Comparison of ENCODE assay signal across 17 cellular contexts in genomic region chr13:98706446-98707110, GRCh38. TPM values are rescaled to one million over a fixed set of nuclear protein-coding genes. Genes with fewer than 3 reads are reported as not detected.
DNase-seq lines count a peak whose midpoint lies in the region; ATAC-seq and TF ChIP-seq lines count a peak whose summit lies in the region.
"Had no signal": no experiment of that assay in that cellular context is flagged by ENCODE, and none has a peak within 500 bp of the region (broad histone marks: within the 10 kb centered on the region; RNA-seq: fewer than 3 reads in every experiment).

No MANE protein-coding gene starts in this region.

- H3K27ac Mint-ChIP-seq in activated B cell treated with CpG ODN at 0.5 μM for 24 hours, result no peak overlapping the region
- H3K27ac Mint-ChIP-seq: T-helper 1 cell treated with Interleukin-12 subunit alpha and Interleukin-12 subunit beta and Interleukin-4 antibody, amounts not matched to agents 30 μg/mL and 1 μg/mL, for 36 hours had no signal

- no peak overlapping the region for H3K9ac ChIP-seq in trophoblast cell (ENCODE audit: low read length)

- no peak overlapping the region for H3K4me2 ChIP-seq in trophoblast cell (ENCODE audit: low read length)

- no peak overlapping the region for H3K23ac ChIP-seq in trophoblast cell (ENCODE audit: low read length)

- H3K27me3 ChIP-seq in trophoblast cell (ENCODE audit: insufficient read depth, low read length), result no peaks in the 10 kb centered on the region

- no peak for TF ChIP-seq CTCF in activated B cell treated with CpG ODN at 0.5 μM for 24 hours (IDR thresholded peaks at IDR 0.05)

- no peak overlapping the region for H4K91ac ChIP-seq in trophoblast cell (ENCODE audit: low read depth, low read length)

- CTCF ChIA-PET in activated B cell treated with CpG ODN at 0.5 μM for 24 hours (lab: Charles Lee), result no interaction called here

- H3K9me3 Mint-ChIP-seq in activated B cell treated with CpG ODN at 0.5 μM for 24 hours, result peaks cover 2% of the 10 kb centered on the region
- H3K9me3 Mint-ChIP-seq: T-helper 1 cell treated with Interleukin-12 subunit alpha and Interleukin-12 subunit beta and Interleukin-4 antibody, amounts not matched to agents 30 μg/mL and 1 μg/mL, for 36 hours had no signal

- POLR2A ChIA-PET in activated B cell treated with CpG ODN at 0.5 μM for 24 hours (lab: Charles Lee), result no interaction called here

- no peak overlapping the region for H4K12ac ChIP-seq in trophoblast cell (ENCODE audit: low read depth, low read length)

- no peak overlapping the region for H2AK5ac ChIP-seq in trophoblast cell (ENCODE audit: low read length)

- WGBS in trophoblast cell (ENCODE audit: extremely low coverage, insufficient coverage, insufficient read length), result no CpG with 5 or more reads among the region's 12 CpGs

- H3K14ac ChIP-seq in trophoblast cell (ENCODE audit: low read length), result no peak overlapping the region

- H3K4ac ChIP-seq in trophoblast cell (ENCODE audit: low read depth, low read length), result no peak overlapping the region

- no peaks in the 10 kb centered on the region for H3K9me3 ChIP-seq in trophoblast cell (ENCODE audit: insufficient read depth, low read depth, low read length)

- H2BK12ac ChIP-seq in trophoblast cell (ENCODE audit: low read length), result no peak overlapping the region

- H4K8ac ChIP-seq in trophoblast cell (ENCODE audit: low read depth, low read length), result no peak overlapping the region

- H3K27ac ChIP-seq in trophoblast cell (ENCODE audit: low read depth, low read length), result no peak overlapping the region
- H3K27ac ChIP-seq: 22Rv1, HL-60 had no signal

- DNase-seq in NCI-H2107 (lab: John Stamatoyannopoulos, UW) (peak; percentile 2), NCI-H2107 treated with DMSO at 0.1 percent for 48 hours (lab: John Stamatoyannopoulos, UW; ENCODE audit: unreplicated experiment) (no peak), activated B cell treated with CpG ODN at 0.5 μM for 24 hours (no peak), trophoblast cell (peak; percentile 82 to 91), NCI-H510A treated with DMSO at 0.1 percent for 48 hours (lab: John Stamatoyannopoulos, UW) (no peak), NCI-H345 treated with DMSO at 0.1 percent for 48 hours (lab: John Stamatoyannopoulos, UW; ENCODE audit: unreplicated experiment) (no peak)
- DNase-seq: glutamatergic neuron; NCI-H1048; stimulated activated naive CD4-positive, alpha-beta T cell had no signal

- no peak overlapping the region for H3K18ac ChIP-seq in trophoblast cell (ENCODE audit: low read length)

- H3K36me3 Mint-ChIP-seq in activated B cell treated with CpG ODN at 0.5 μM for 24 hours (ENCODE audit: low read depth), result no peaks in the 10 kb centered on the region

- H3K79me2 ChIP-seq in trophoblast cell (ENCODE audit: control insufficient read depth, insufficient read depth, low read length, poor library complexity), result no peaks in the 10 kb centered on the region

- peak overlapping the region; percentile 3 for H3K4me3 Mint-ChIP-seq in activated B cell treated with CpG ODN at 0.5 μM for 24 hours
- H3K4me3 Mint-ChIP-seq: T-helper 1 cell treated with Interleukin-12 subunit alpha and Interleukin-12 subunit beta and Interleukin-4 antibody, amounts not matched to agents 30 μg/mL and 1 μg/mL, for 36 hours had no signal

- no peak overlapping the region for H3K4me3 ChIP-seq in trophoblast cell (ENCODE audit: low read depth, low read length)

- H3K27me3 Mint-ChIP-seq in activated B cell treated with CpG ODN at 0.5 μM for 24 hours, result peaks cover 9% of the 10 kb centered on the region

- no peak overlapping the region for H2BK5ac ChIP-seq in trophoblast cell (ENCODE audit: low read depth, low read length, poor library complexity)

- intact Hi-C loops in activated B cell treated with CpG ODN at 0.5 μM for 24 hours (cut with micrococcal nuclease), result no loop called here

- H3K4me1 ChIP-seq in trophoblast cell (ENCODE audit: control insufficient read depth in 1 of 2, insufficient read depth in 2 of 2, low read length in 2 of 2), result no peaks in the 10 kb centered on the region

- H2BK120ac ChIP-seq in trophoblast cell (ENCODE audit: insufficient read depth, low read length, poor library complexity), result no peak overlapping the region

- peak; percentile 67 for ATAC-seq in HG03064 (IDR thresholded peaks at IDR 0.05; ENCODE audit: low read depth, unreplicated experiment)
- peak; percentile 56 for ATAC-seq in activated B cell treated with CpG ODN at 0.5 μM for 24 hours (ENCODE audit: low read depth)
- no peak for ATAC-seq in HG03457 (IDR thresholded peaks at IDR 0.05; ENCODE audit: unreplicated experiment)

- no peak overlapping the region for H2AFZ ChIP-seq in trophoblast cell (ENCODE audit: insufficient read depth, low read length, poor library complexity)

- H3K4me1 Mint-ChIP-seq in activated B cell treated with CpG ODN at 0.5 μM for 24 hours, result peaks cover 22% of the 10 kb centered on the region

- no peaks in the 10 kb centered on the region for H3K79me1 ChIP-seq in trophoblast cell (ENCODE audit: low read length)

- H3K36me3 ChIP-seq in trophoblast cell (ENCODE audit: control insufficient read depth in 1 of 2, insufficient read depth in 2 of 2, low read length in 2 of 2), result no peaks in the 10 kb centered on the region

RNA-seq across cellular contexts. Expression of gene SLC15A1, which starts 45.9 kb away (rescaled TPM):
- not detected in 2 replicates for total RNA-seq in activated B cell treated with CpG ODN at 0.5 μM for 24 hours
- 2.2 and 2.3 TPM in 2 replicates for polyA plus RNA-seq in trophoblast cell (2013)
- total RNA-seq: H4, lung microvascular endothelial cell, osteoblast had no signal

Comparison
In these comparisons a context has a peak if more than half of its experiments do, and no peak if none do; other contexts are left out.
1. DNase-seq: peak in NCI-H2107 (single experiment) and trophoblast cell (2 of 2); none in NCI-H2107 treated with DMSO at 0.1 percent for 48 hours (single experiment), activated B cell treated with CpG ODN at 0.5 μM for 24 hours (single experiment), NCI-H510A treated with DMSO at 0.1 percent for 48 hours (single experiment) and NCI-H345 treated with DMSO at 0.1 percent for 48 hours (single experiment).